In genomic region chr6:121886223-121886830, GRCh38 we compare ENCODE assay signal across 22 cellular contexts.
DNase-seq lines count a peak whose midpoint lies in the region; ATAC-seq, FAIRE-seq and TF ChIP-seq lines count a peak whose summit lies in the region.
"Had no signal": no experiment of that assay in that cellular context is flagged by ENCODE, and none has a peak within 500 bp of the region (broad histone marks: within the 10 kb centered on the region; RNA-seq: fewer than 3 reads in every experiment).

No MANE protein-coding gene starts in this region.

- BruUV-seq in A673 (replicated peaks; lab: Mats Ljungman, UMichigan): no TSS peak

- no peak for ATAC-seq in GM19035 (IDR thresholded peaks at IDR 0.05; ENCODE audit: unreplicated experiment)
- no peak for ATAC-seq in GM21723 (IDR thresholded peaks at IDR 0.05; ENCODE audit: unreplicated experiment)
- ATAC-seq: stimulated activated naive CD8-positive, alpha-beta T cell treated with anti-CD3 and anti-CD28 coated beads, Interleukin-15, amount 100 ng/mL, for 72 hours had no signal

- WGBS in hepatocyte (ENCODE audit: low lambda C conversion rate, missing lambda C conversion rate): 62% methylated on average over 2 of the region's 2 CpGs

- no peaks in the 10 kb centered on the region for H3K27me3 ChIP-seq in A673 (replicated peaks; ENCODE audit: insufficient read depth, low read depth, low read length, poor library complexity)
- H3K27me3 ChIP-seq in bronchial epithelial cell (ENCODE audit: control insufficient read depth, insufficient read depth, low read length): no peaks in the 10 kb centered on the region
- no peaks in the 10 kb centered on the region for H3K27me3 ChIP-seq in hepatocyte
- H3K27me3 ChIP-seq: adrenal gland, esophagus squamous epithelium, upper lobe of left lung had no signal

- no peaks in the 10 kb centered on the region for H4K20me1 ChIP-seq in hepatocyte (ENCODE audit: insufficient read depth, poor library complexity, severe bottlenecking)

- POLR2A ChIA-PET in A673 (lab: Charles Lee; ENCODE audit: low non-redundant PET): interaction anchor here (0.6 kb wide), 1 partner anchor 326 kb away, joined by 3 read pairs; no protein-coding TSS in a partner anchor

- DNase-seq in A673 (ENCODE audit: low spot score): peak; percentile 21
- peak; percentile 8 for DNase-seq in H4 (ENCODE audit: low spot score)
- peak; percentile 28 for DNase-seq in bronchial epithelial cell (ENCODE audit: low read depth)
- DNase-seq in hepatocyte (ENCODE audit: low spot score): no peak
- DNase-seq in NCI-H345 (lab: John Stamatoyannopoulos, UW): no peak
- no peak for DNase-seq in HTR-8/SVneo (ENCODE audit: insufficient read length, low spot score)
- DNase-seq: activated CD4-positive, alpha-beta T cell treated with anti-CD3 and anti-CD28 coated beads, Interleukin-2, amount 10 ng/mL, durations not matched to agents 24 days and 14 days; adrenal gland; CD4-positive, CD25-positive, alpha-beta regulatory T cell; esophagus squamous epithelium; hippocampal formation; Karpas-422; NCI-H1105 treated with DMSO at 0.1 percent for 48 hours; NCI-H526; posterior cingulate gyrus; SHP77; stimulated activated CD4-positive, alpha-beta T cell treated with anti-CD3 and anti-CD28 coated beads, Interleukin-2, amount 100 ng/mL, for 48 hours; stimulated activated naive CD8-positive, alpha-beta T cell treated with anti-CD3 and anti-CD28 coated beads, Interleukin-15, amount 100 ng/mL, for 72 hours; upper lobe of left lung had no signal

- H3K9me2 ChIP-seq in hepatocyte (replicated peaks; ENCODE audit: insufficient read depth): no peaks in the 10 kb centered on the region

- H3K79me2 ChIP-seq in hepatocyte: no peaks in the 10 kb centered on the region

- TF ChIP-seq CTCF in A673 (conservative IDR thresholded peaks at IDR 0.05; ENCODE audit: low read depth, low read length) (no peak), bronchial epithelial cell (IDR thresholded peaks at IDR 0.05; ENCODE audit: insufficient read depth, low read length, severe bottlenecking) (no peak), hepatocyte (IDR thresholded peaks at IDR 0.05; ENCODE audit: poor library complexity) (no peak)

- H3K4me2 ChIP-seq in hepatocyte: peak overlapping the region; percentile 39

- FAIRE-seq in bronchial epithelial cell (lab: Jason Lieb, UNC): no peak
- FAIRE-seq in HTR-8/SVneo (lab: Jason Lieb, UNC): no peak
- FAIRE-seq: A204.1 had no signal

- intact Hi-C loops in A673 (cut with micrococcal nuclease; ENCODE audit: unreplicated experiment): no loop called here

- CTCF ChIA-PET in A673 (lab: Charles Lee): no interaction called here

- H3K27ac ChIP-seq in A673 (ENCODE audit: low read depth, low read length, poor library complexity, severe bottlenecking) (peak overlapping the region; percentile 7), hepatocyte (peak overlapping the region; percentile 79)
- H3K27ac ChIP-seq: adrenal gland, esophagus squamous epithelium, upper lobe of left lung had no signal

- H2AFZ ChIP-seq in hepatocyte: no peak overlapping the region

- H3K4me1 ChIP-seq in A673 (ENCODE audit: insufficient read depth, low read length, poor library complexity, severe bottlenecking) (no peaks in the 10 kb centered on the region), hepatocyte (ENCODE audit: insufficient read depth) (peaks cover 28% of the 10 kb centered on the region)
- H3K4me1 ChIP-seq: adrenal gland had no signal

- no peaks in the 10 kb centered on the region for H3K9me3 ChIP-seq in A673 (ENCODE audit: low read depth, low read length, poor library complexity, severe bottlenecking)
- no peaks in the 10 kb centered on the region for H3K9me3 ChIP-seq in hepatocyte (ENCODE audit: low read depth)
- H3K9me3 ChIP-seq: adrenal gland, esophagus squamous epithelium, upper lobe of left lung had no signal

- H3K4me3 ChIP-seq in A673 (ENCODE audit: low read depth, low read length, poor library complexity, severe bottlenecking): no peak overlapping the region
- no peak overlapping the region for H3K4me3 ChIP-seq in bronchial epithelial cell (ENCODE audit: low read depth, low read length)
- no peak overlapping the region for H3K4me3 ChIP-seq in hepatocyte
- H3K4me3 ChIP-seq: adrenal gland, esophagus squamous epithelium, upper lobe of left lung had no signal

- H3K36me3 ChIP-seq in A673 (ENCODE audit: insufficient read depth, low read length, poor library complexity, severe bottlenecking) (no peaks in the 10 kb centered on the region), bronchial epithelial cell (ENCODE audit: control insufficient read depth, insufficient read depth, low read length) (no peaks in the 10 kb centered on the region), hepatocyte (replicated peaks; ENCODE audit: insufficient read depth, low read depth) (no peaks in the 10 kb centered on the region)
- H3K36me3 ChIP-seq: adrenal gland, esophagus squamous epithelium, upper lobe of left lung had no signal

Comparison
In these comparisons a context has a peak if more than half of its experiments do, and no peak if none do; other contexts are left out.
1. DNase-seq: peak in A673 (single experiment), H4 (single experiment) and bronchial epithelial cell (single experiment); none in hepatocyte (single experiment), NCI-H345 (single experiment) and HTR-8/SVneo (single experiment).